Comparison of ENCODE assay signal across 20 cellular contexts in the genomic region with DNA sequence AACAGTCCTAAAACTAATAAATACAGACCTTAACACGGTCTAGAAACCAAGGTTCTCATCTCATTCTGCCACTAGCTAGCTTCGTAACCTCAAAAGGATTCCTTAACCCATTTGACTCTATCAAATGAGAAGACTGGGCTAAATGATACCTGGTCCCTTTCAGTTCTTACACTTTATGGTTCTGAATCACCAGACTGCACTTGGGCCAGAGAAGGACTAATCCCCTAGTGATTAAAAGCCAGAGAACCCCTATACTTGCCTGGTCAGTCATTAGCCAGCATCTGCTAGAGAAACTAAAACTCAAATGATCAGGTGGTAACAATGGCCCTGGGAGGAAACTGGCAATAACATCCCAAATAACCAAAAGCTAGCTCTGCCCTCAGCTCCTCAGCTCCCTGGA. TPM values are rescaled to one million over a fixed set of nuclear protein-coding genes. Genes with fewer than 3 reads are reported as not detected.
DNase-seq lines count a peak whose midpoint lies in the region; ATAC-seq, FAIRE-seq and TF ChIP-seq lines count a peak whose summit lies in the region.
"Had no signal": no experiment of that assay in that cellular context is flagged by ENCODE, and none has a peak within 500 bp of the region (broad histone marks: within the 10 kb centered on the region; RNA-seq: fewer than 3 reads in every experiment).

No MANE protein-coding gene starts in this region.

- FAIRE-seq in GM18507 (lab: Jason Lieb, UNC): peak; percentile 64
- FAIRE-seq: astrocyte, H1 had no signal

- no peaks in the 10 kb centered on the region for H3K27me3 Mint-ChIP-seq in CD4-positive, CD25-positive, alpha-beta regulatory T cell
- H3K27me3 Mint-ChIP-seq in activated naive CD8-positive, alpha-beta T cell treated with anti-CD3 and anti-CD28 coated beads for 36 hours: no peaks in the 10 kb centered on the region

- H3K27ac Mint-ChIP-seq in CD4-positive, CD25-positive, alpha-beta regulatory T cell: peak overlapping the region in 2 of 3 donors; percentile 54 to 78
- peak overlapping the region; percentile 42 for H3K27ac Mint-ChIP-seq in activated naive CD8-positive, alpha-beta T cell treated with anti-CD3 and anti-CD28 coated beads for 36 hours
- H3K27ac Mint-ChIP-seq: T-helper 1 cell treated with Interleukin-12 subunit alpha and Interleukin-12 subunit beta and Interleukin-4 antibody, amounts not matched to agents 30 μg/mL and 1 μg/mL, for 36 hours had no signal

- no peak for DNase-seq in CD4-positive, CD25-positive, alpha-beta regulatory T cell
- DNase-seq in GM18507 (ENCODE audit: extremely low spot score, insufficient read length, low read depth) (no peak), GM13977 (ENCODE audit: low spot score) (no peak), retina (no peak)
- no peak for DNase-seq in activated naive CD8-positive, alpha-beta T cell treated with anti-CD3 and anti-CD28 coated beads for 36 hours
- DNase-seq in stimulated activated CD4-positive, alpha-beta T cell treated with anti-CD3 and anti-CD28 coated beads, Interleukin-4, amount 100 ng/mL, for 24 hours: no peak
- DNase-seq: activated gamma-delta T cell; cerebellar nuclear complex; COR-L47; heart left ventricle; lower lobe of right lung; NCI-H1417 treated with DMSO at 0.1 percent for 48 hours; SHP77; stimulated activated CD4-positive, alpha-beta T cell treated with anti-CD3 and anti-CD28 coated beads, Interleukin-2, amount 100 ng/mL, for 24 hours had no signal

- H3K4me3 ChIP-seq in CD4-positive, CD25-positive, alpha-beta regulatory T cell (ENCODE audit: low read depth, low read length): peak overlapping the region; percentile 20
- H3K4me3 ChIP-seq: heart left ventricle, lower lobe of right lung had no signal

- in situ Hi-C loops in GM13977 (cut with MboI; ENCODE audit: low pct_unique_long_range_greater_than_20kb, low sequenced_read_pairs, unreplicated experiment): no loop called here

- H3K36me3 Mint-ChIP-seq in CD4-positive, CD25-positive, alpha-beta regulatory T cell: peaks cover 60% of the 10 kb centered on the region
- H3K36me3 Mint-ChIP-seq in activated naive CD8-positive, alpha-beta T cell treated with anti-CD3 and anti-CD28 coated beads for 36 hours: peaks cover 96% of the 10 kb centered on the region

- peaks cover 6% of the 10 kb centered on the region for H3K4me1 ChIP-seq in CD4-positive, CD25-positive, alpha-beta regulatory T cell (ENCODE audit: control insufficient read depth, insufficient read depth, low read length, poor library complexity, severe bottlenecking)

- ATAC-seq in CD4-positive, CD25-positive, alpha-beta regulatory T cell (ENCODE audit: low read depth in 2 of 2): no peak
- ATAC-seq in HG02798 (IDR thresholded peaks at IDR 0.05; ENCODE audit: poor library complexity, unreplicated experiment) (peak; percentile 53), GM19023 (IDR thresholded peaks at IDR 0.05; ENCODE audit: unreplicated experiment) (no peak)
- ATAC-seq: heart left ventricle, lower lobe of right lung had no signal

- H3K4me3 Mint-ChIP-seq in CD4-positive, CD25-positive, alpha-beta regulatory T cell: peak overlapping the region in 1 of 4 donors; percentile 41
- no peak overlapping the region for H3K4me3 Mint-ChIP-seq in activated naive CD8-positive, alpha-beta T cell treated with anti-CD3 and anti-CD28 coated beads for 36 hours
- H3K4me3 Mint-ChIP-seq: T-helper 1 cell treated with Interleukin-12 subunit alpha and Interleukin-12 subunit beta and Interleukin-4 antibody, amounts not matched to agents 30 μg/mL and 1 μg/mL, for 36 hours had no signal

- peaks cover 0 to 26% (median 8%) of the 10 kb centered on the region in 7 donors for H3K9me3 Mint-ChIP-seq in CD4-positive, CD25-positive, alpha-beta regulatory T cell
- peaks cover 36% of the 10 kb centered on the region for H3K9me3 Mint-ChIP-seq in activated naive CD8-positive, alpha-beta T cell treated with anti-CD3 and anti-CD28 coated beads for 36 hours

- peaks cover 10 to 35% of the 10 kb centered on the region in 2 experiments for H3K9me3 ChIP-seq in CD4-positive, CD25-positive, alpha-beta regulatory T cell (ENCODE audit: control insufficient read depth in 2 of 2, low read length in 2 of 2)

- peaks cover 26 to 76% (median 58%) of the 10 kb centered on the region in 4 donors for H3K4me1 Mint-ChIP-seq in CD4-positive, CD25-positive, alpha-beta regulatory T cell
- H3K4me1 Mint-ChIP-seq in activated naive CD8-positive, alpha-beta T cell treated with anti-CD3 and anti-CD28 coated beads for 36 hours: peaks cover 66% of the 10 kb centered on the region

- TF ChIP-seq CTCF in GM13977 (IDR thresholded peaks at IDR 0.05; ENCODE audit: extremely low read depth, insufficient read depth, missing control alignments): no peak

- H3K27ac ChIP-seq in CD4-positive, CD25-positive, alpha-beta regulatory T cell (ENCODE audit: insufficient read depth, low read length, poor library complexity, severe bottlenecking): peak overlapping the region; percentile 18
- H3K27ac ChIP-seq: heart left ventricle, lower lobe of right lung, parathyroid adenoma had no signal

- peaks cover 64% of the 10 kb centered on the region for H3K36me3 ChIP-seq in CD4-positive, CD25-positive, alpha-beta regulatory T cell (ENCODE audit: control insufficient read depth, insufficient read depth, low read length)

- H3K27me3 ChIP-seq in CD4-positive, CD25-positive, alpha-beta regulatory T cell (ENCODE audit: control insufficient read depth, insufficient read depth, low read length): no peaks in the 10 kb centered on the region
- H3K27me3 ChIP-seq: heart left ventricle had no signal

RNA-seq across cellular contexts. Expression of gene TMEM243, which starts 16.8 kb away (rescaled TPM):
- 98.0 TPM for total RNA-seq in CD4-positive, CD25-positive, alpha-beta regulatory T cell
- polyA plus RNA-seq in CD4-positive, CD25-positive, alpha-beta regulatory T cell: 10 to 100 TPM; 56.9 to 83.9 (median 78.3) TPM
- total RNA-seq in activated naive CD8-positive, alpha-beta T cell treated with anti-CD3 and anti-CD28 coated beads for 36 hours: 10 to 100 TPM; 86.3 to 94.9 TPM

RNA-seq across cellular contexts. Expression of gene DMTF1, which starts 50.5 kb away (rescaled TPM):
- 167 TPM for total RNA-seq in CD4-positive, CD25-positive, alpha-beta regulatory T cell
- polyA plus RNA-seq in CD4-positive, CD25-positive, alpha-beta regulatory T cell: 10 to 100 TPM; 27.9 to 34.6 (median 31.7) TPM
- 10 to 100 TPM; 57.1 to 59.9 TPM for total RNA-seq in activated naive CD8-positive, alpha-beta T cell treated with anti-CD3 and anti-CD28 coated beads for 36 hours
